Comparison of ENCODE assay signal across 2 cellular contexts in genomic region chr2:11326692-11327211, GRCh38.
TF ChIP-seq lines count a peak whose summit lies in the region.

No MANE protein-coding gene starts in this region.

TF ChIP-seq in A549, 52 proteins besides CTCF, POLR2A, EP300 and RAD21 (continued from another document):
- no peak for TF ChIP-seq FOSB (CRISPR knock-in tag; IDR thresholded peaks at IDR 0.05)
- TF ChIP-seq CBX2 (IDR thresholded peaks at IDR 0.05; ENCODE audit: borderline replicate concordance, low read depth): no peak
- no peak for TF ChIP-seq E2F6 (IDR thresholded peaks at IDR 0.05; ENCODE audit: borderline replicate concordance, low read depth)
- no peak for TF ChIP-seq FOSL2 (IDR thresholded peaks at IDR 0.05)
- TF ChIP-seq FOSL2 (CRISPR knock-in tag; IDR thresholded peaks at IDR 0.05): no peak
- no peak for TF ChIP-seq POLR2AphosphoS2 (conservative IDR thresholded peaks at IDR 0.05; ENCODE audit: low read length)
- TF ChIP-seq HOXA7 (CRISPR knock-in tag; IDR thresholded peaks at IDR 0.05): no peak
- no peak for TF ChIP-seq MAZ (IDR thresholded peaks at IDR 0.05; ENCODE audit: borderline replicate concordance, low read depth, low read length)
- no peak for TF ChIP-seq CEBPB (IDR thresholded peaks at IDR 0.05)
- TF ChIP-seq RARB (CRISPR knock-in tag; IDR thresholded peaks at IDR 0.05): no peak
- TF ChIP-seq BHLHE40 (IDR thresholded peaks at IDR 0.05; ENCODE audit: low read depth, low read length): no peak
- TF ChIP-seq NPAS2 (CRISPR knock-in tag; IDR thresholded peaks at IDR 0.05; ENCODE audit: borderline replicate concordance): no peak
- TF ChIP-seq RCOR1 (IDR thresholded peaks at IDR 0.05; ENCODE audit: low read depth, low read length): no peak
- TF ChIP-seq MYC (IDR thresholded peaks at IDR 0.05; ENCODE audit: borderline replicate concordance, low read length): no peak
- TF ChIP-seq PBX3 (IDR thresholded peaks at IDR 0.05): no peak
- no peak for TF ChIP-seq EHF (CRISPR knock-in tag; IDR thresholded peaks at IDR 0.05)

TF ChIP-seq in WTC11, 78 proteins besides CTCF, POLR2A, EP300 and RAD21:
- TF ChIP-seq PRDM15 (CRISPR knock-in tag; IDR thresholded peaks at IDR 0.05): no peak
- no peak for TF ChIP-seq MAX (CRISPR knock-in tag; IDR thresholded peaks at IDR 0.05)
- TF ChIP-seq SP1 (CRISPR knock-in tag; conservative IDR thresholded peaks at IDR 0.05): no peak
- no peak for TF ChIP-seq HMGXB4 (CRISPR knock-in tag; IDR thresholded peaks at IDR 0.05)
- no peak for TF ChIP-seq ZNF317 (CRISPR knock-in tag; IDR thresholded peaks at IDR 0.05; ENCODE audit: borderline replicate concordance, low read depth)
- TF ChIP-seq ZNF512 (CRISPR knock-in tag; IDR thresholded peaks at IDR 0.05; ENCODE audit: borderline replicate concordance): no peak
- TF ChIP-seq SMAD3 (CRISPR knock-in tag; IDR thresholded peaks at IDR 0.05; ENCODE audit: borderline replicate concordance): no peak
- TF ChIP-seq ZNF263 (CRISPR knock-in tag; IDR thresholded peaks at IDR 0.05; ENCODE audit: low read depth): no peak
- TF ChIP-seq MLX (CRISPR knock-in tag; IDR thresholded peaks at IDR 0.05): no peak
- no peak for TF ChIP-seq GRHL2 (CRISPR knock-in tag; IDR thresholded peaks at IDR 0.05; ENCODE audit: insufficient replicate concordance, severe bottlenecking)
- no peak for TF ChIP-seq ZNF232 (CRISPR knock-in tag; IDR thresholded peaks at IDR 0.05)
- no peak for TF ChIP-seq ATF6 (CRISPR knock-in tag; IDR thresholded peaks at IDR 0.05)
- no peak for TF ChIP-seq ZNF425 (CRISPR knock-in tag; conservative IDR thresholded peaks at IDR 0.05)
- TF ChIP-seq NR1H2 (CRISPR knock-in tag; IDR thresholded peaks at IDR 0.05): no peak
- no peak for TF ChIP-seq MYBL2 (CRISPR knock-in tag; IDR thresholded peaks at IDR 0.05)
